Comparison of ENCODE assay signal across 8 cellular contexts in the genomic region with DNA sequence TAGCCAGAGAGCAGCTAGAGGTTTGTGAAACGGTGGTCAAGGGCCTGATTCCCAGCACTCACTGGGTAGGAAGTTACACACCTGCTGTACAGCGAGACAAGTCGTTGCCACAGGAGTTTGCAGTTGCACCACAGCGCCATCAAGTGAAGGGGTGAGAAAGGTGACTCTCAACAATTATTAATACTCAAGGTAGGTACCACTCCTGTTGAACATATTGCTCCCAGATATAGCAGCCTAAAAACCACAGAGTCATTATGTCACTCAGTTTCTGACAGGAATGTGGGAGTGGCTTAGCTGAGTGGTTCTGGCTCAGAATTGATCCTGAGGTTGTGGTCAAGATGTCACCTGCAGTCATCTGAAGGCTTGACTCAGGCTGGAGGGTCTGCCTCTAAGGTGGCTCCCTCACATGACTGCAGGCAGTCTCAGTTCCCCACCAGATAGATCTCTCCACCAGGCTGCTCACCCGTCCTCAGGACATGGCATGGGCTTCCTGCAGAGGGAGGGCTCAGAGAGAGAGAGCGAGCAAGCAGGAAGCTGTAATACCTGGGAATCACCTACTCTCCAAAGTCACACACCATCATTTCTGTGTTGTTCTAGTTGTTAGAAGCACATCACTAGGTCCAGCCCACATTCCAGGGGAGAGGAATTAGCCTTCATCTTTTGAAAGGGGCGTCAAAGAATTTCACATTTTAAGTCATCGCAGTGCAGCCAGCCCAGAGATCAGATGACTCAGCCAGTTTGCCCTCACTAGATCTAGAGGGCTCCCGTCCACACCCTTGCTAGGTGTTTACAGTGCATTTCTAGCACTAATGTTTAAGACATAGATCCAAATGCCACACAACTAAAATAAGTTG. TPM values are rescaled to one million over a fixed set of nuclear protein-coding genes. Genes with fewer than 3 reads are reported as not detected.
DNase-seq lines count a peak whose midpoint lies in the region; ATAC-seq and TF ChIP-seq lines count a peak whose summit lies in the region.

No MANE protein-coding gene starts in this region.

- no peaks in the 10 kb centered on the region for H3K27me3 ChIP-seq in mesendoderm (ENCODE audit: insufficient read depth, low read length, poor library complexity)
- H3K27me3 ChIP-seq in thyroid gland = no peaks in the 10 kb centered on the region

- H2BK120ac ChIP-seq in mesendoderm (ENCODE audit: low read depth, low read length) = no peak overlapping the region

- no CpG with 5 or more reads among the region's 9 CpGs for WGBS in mesendoderm (ENCODE audit: extremely low coverage, insufficient coverage, low lambda C conversion rate)
- 61 to 64% methylated on average over 8 of the region's 9 CpGs for whole genome bisulfite sequencing in thyroid gland, 2 donors

- H3K18ac ChIP-seq in mesendoderm (ENCODE audit: low read length) = no peak overlapping the region

- no peak overlapping the region for H2BK5ac ChIP-seq in mesendoderm (ENCODE audit: low read length)

- H3K4ac ChIP-seq in mesendoderm (ENCODE audit: low read depth, low read length) = no peak overlapping the region

- no peak overlapping the region for H2BK15ac ChIP-seq in mesendoderm (replicated peaks; ENCODE audit: low read depth)

- peak; percentile 65 for ATAC-seq in GM18861 (IDR thresholded peaks at IDR 0.05; ENCODE audit: unreplicated experiment)

- DNase-seq in M059J (ENCODE audit: low read depth) (peak; percentile 67), mesendoderm (peak; percentile 64), NCI-H1930 (lab: John Stamatoyannopoulos, UW) (no peak), germinal center (ENCODE audit: low spot score) (no peak), thyroid gland (no peak)
- peak; percentile 32 for DNase-seq in activated T-cell treated with anti-CD3 and anti-CD28 coated beads, Interleukin-2, amount 50 U/mL, for 1 hour

- H2AK5ac ChIP-seq in mesendoderm (ENCODE audit: low read length) = no peak overlapping the region

- no peak overlapping the region for H4K5ac ChIP-seq in mesendoderm (ENCODE audit: low read length)

- H3K4me1 ChIP-seq in mesendoderm (ENCODE audit: control insufficient read depth, low read depth, low read length) = no peaks in the 10 kb centered on the region
- H3K4me1 ChIP-seq in thyroid gland = no peaks in the 10 kb centered on the region

- peak; percentile 56 for TF ChIP-seq CTCF in 22Rv1 (IDR thresholded peaks at IDR 0.05)
- TF ChIP-seq CTCF in thyroid gland (IDR thresholded peaks at IDR 0.05) = peak in 1 of 6 experiments; percentile 5

- no peaks in the 10 kb centered on the region for H3K79me1 ChIP-seq in mesendoderm (ENCODE audit: low read length)

- H3K23ac ChIP-seq in mesendoderm (ENCODE audit: low read length) = no peak overlapping the region

- H3K4me2 ChIP-seq in mesendoderm (ENCODE audit: low read length) = no peak overlapping the region

- H3K27ac ChIP-seq in 22Rv1 (no peak overlapping the region), mesendoderm (ENCODE audit: low read depth, low read length) (no peak overlapping the region), thyroid gland (no peak overlapping the region)

- no peak for TF ChIP-seq POLR2A in thyroid gland (IDR thresholded peaks at IDR 0.05)

- H3K9ac ChIP-seq in mesendoderm (ENCODE audit: low read length) = no peak overlapping the region

- H3K9me3 ChIP-seq in thyroid gland = no peaks in the 10 kb centered on the region

- H3K79me2 ChIP-seq in mesendoderm (ENCODE audit: control insufficient read depth, insufficient read depth, low read length) = no peaks in the 10 kb centered on the region

- H3K4me3 ChIP-seq in mesendoderm (ENCODE audit: low read length) = no peak overlapping the region
- no peak overlapping the region for H3K4me3 ChIP-seq in thyroid gland (replicated peaks in 1 of 3)

- no peak overlapping the region for H3K56ac ChIP-seq in mesendoderm (ENCODE audit: low read length)

- intact Hi-C loops in thyroid gland (cut with DNase I) = no loop called here

- no peak overlapping the region for H4K8ac ChIP-seq in mesendoderm (ENCODE audit: low read depth, low read length)

- H3K36me3 ChIP-seq in mesendoderm (ENCODE audit: control insufficient read depth, insufficient read depth, low read length) (no peaks in the 10 kb centered on the region), thyroid gland (no peaks in the 10 kb centered on the region)

RNA-seq across cellular contexts. Expression of gene ANO10, which starts 17.0 kb away (rescaled TPM):
- total RNA-seq in M059J (2014; rRNA removed; shearing (Covaris generic)) = 18.7 and 30.6 TPM in 2 replicates
- 19.3 TPM for polyA plus RNA-seq in mesendoderm (2013, experiment 1 of 2)
- 20.3 TPM for polyA plus RNA-seq in mesendoderm (2013, experiment 2 of 2)
- total RNA-seq in thyroid gland = 10 to 100 TPM; 26.7 to 33.9 (median 28.7) TPM

RNA-seq across cellular contexts. Expression of gene ABHD5, which starts 51.9 kb away (rescaled TPM):
- total RNA-seq in M059J (2014; rRNA removed; shearing (Covaris generic)) = 22.2 and 27.7 TPM in 2 replicates
- polyA plus RNA-seq in mesendoderm (2013, experiment 1 of 2) = 16.9 TPM
- 16.2 TPM for polyA plus RNA-seq in mesendoderm (2013, experiment 2 of 2)
- 10 to 100 TPM; 33.1 to 45.4 (median 36.6) TPM for total RNA-seq in thyroid gland

Comparison
In these comparisons a context has a peak if more than half of its experiments do, and no peak if none do; other contexts are left out.
1. DNase-seq: peak in M059J (single experiment), activated T-cell treated with anti-CD3 and anti-CD28 coated beads, Interleukin-2, amount 50 U/mL, for 1 hour (single experiment) and mesendoderm (single experiment); none in NCI-H1930 (0 of 2), germinal center (single experiment) and thyroid gland (0 of 2).